8 cellular contexts compared by ENCODE assay signal in genomic region chr14:60090864-60091519, GRCh38. TPM values are rescaled to one million over a fixed set of nuclear protein-coding genes. Genes with fewer than 3 reads are reported as not detected.
A peak's percentile ranks its signal among the peaks of the same experiment; 100 is the strongest.
DNase-seq lines count a peak whose midpoint lies in the region; TF ChIP-seq lines count a peak whose summit lies in the region.

No MANE protein-coding gene starts in this region.

- H3K4me1 ChIP-seq in tibial nerve, result peaks cover 0 to 35% (median 22%) of the 10 kb centered on the region in 4 donors

- no peaks in the 10 kb centered on the region for H3K9me3 ChIP-seq in tibial nerve

- peak overlapping the region; percentile 91 to 97 (median 95) for H3K27ac ChIP-seq in tibial nerve

- POLR2A ChIA-PET in activated CD4-positive, alpha-beta T cell treated with anti-CD3 and anti-CD28 coated beads, Interleukin-2, amount 10 ng/mL, durations not matched to agents 7 days and 5 days (lab: Charles Lee), result interaction anchor here (0.7 kb wide), 2 partner anchors 46 to 158 kb away, joined by 3 to 4 read pairs; no protein-coding TSS in a partner anchor

- no peaks in the 10 kb centered on the region for H3K27me3 ChIP-seq in tibial nerve

- H3K4me3 Mint-ChIP-seq in activated CD4-positive, alpha-beta T cell treated with anti-CD3 and anti-CD28 coated beads, Interleukin-2, amount 10 ng/mL, durations not matched to agents 7 days and 5 days, result peak overlapping the region; percentile 93

- no peaks in the 10 kb centered on the region for H3K27me3 Mint-ChIP-seq in activated CD4-positive, alpha-beta T cell treated with anti-CD3 and anti-CD28 coated beads, Interleukin-2, amount 10 ng/mL, durations not matched to agents 7 days and 5 days

- peak overlapping the region; percentile 57 to 73 (median 72) for H3K4me3 ChIP-seq in tibial nerve

- H3K9me3 Mint-ChIP-seq in activated CD4-positive, alpha-beta T cell treated with anti-CD3 and anti-CD28 coated beads, Interleukin-2, amount 10 ng/mL, durations not matched to agents 7 days and 5 days, result no peaks in the 10 kb centered on the region

- peaks cover 34% of the 10 kb centered on the region for H3K4me1 Mint-ChIP-seq in activated CD4-positive, alpha-beta T cell treated with anti-CD3 and anti-CD28 coated beads, Interleukin-2, amount 10 ng/mL, durations not matched to agents 7 days and 5 days

- DNase-seq in SIG-M5 treated with dmso at 0.1 percent for 504 hours (lab: John Stamatoyannopoulos, UW; ENCODE audit: unreplicated experiment), result peak; percentile 30
- no peak for DNase-seq in SIG-M5 (lab: John Stamatoyannopoulos, UW)
- DNase-seq in NCI-H187 treated with DMSO at 0.1 percent for 48 hours (lab: John Stamatoyannopoulos, UW), result peak; percentile 10
- peak; percentile 22 for DNase-seq in activated CD4-positive, alpha-beta T cell treated with anti-CD3 and anti-CD28 coated beads, Interleukin-2, amount 10 ng/mL, durations not matched to agents 7 days and 5 days
- peak; percentile 71 to 72 for DNase-seq in erythroblast (lab: John Stamatoyannopoulos, UW)
- peak; percentile 68 for DNase-seq in midbrain (lab: John Stamatoyannopoulos, UW)
- DNase-seq in tibial nerve (ENCODE audit: low spot score in 2 of 2), result peak; percentile 21 to 51
- no peak for DNase-seq in occipital lobe (lab: John Stamatoyannopoulos, UW)

- peaks cover 14% of the 10 kb centered on the region for H3K36me3 Mint-ChIP-seq in activated CD4-positive, alpha-beta T cell treated with anti-CD3 and anti-CD28 coated beads, Interleukin-2, amount 10 ng/mL, durations not matched to agents 7 days and 5 days (ENCODE audit: low read depth)

- 9% methylated on average over 16 of the region's 16 CpGs for WGBS in tibial nerve, 2 donors

- no peak for TF ChIP-seq CTCF in tibial nerve (IDR thresholded peaks at IDR 0.05)

- H3K36me3 ChIP-seq in tibial nerve, result no peaks in the 10 kb centered on the region

- H3K27ac Mint-ChIP-seq in activated CD4-positive, alpha-beta T cell treated with anti-CD3 and anti-CD28 coated beads, Interleukin-2, amount 10 ng/mL, durations not matched to agents 7 days and 5 days, result peak overlapping the region; percentile 95

- CTCF ChIA-PET in activated CD4-positive, alpha-beta T cell treated with anti-CD3 and anti-CD28 coated beads, Interleukin-2, amount 10 ng/mL, durations not matched to agents 7 days and 5 days (lab: Charles Lee), result no interaction called here

- TF ChIP-seq EP300 in tibial nerve (IDR thresholded peaks at IDR 0.05), result no peak

- TF ChIP-seq POLR2A in erythroblast (IDR thresholded peaks at IDR 0.05; ENCODE audit: low read length), result no peak
- no peak for TF ChIP-seq POLR2A in tibial nerve (IDR thresholded peaks at IDR 0.05)

RNA-seq across cellular contexts. Expression of gene PCNX4, which starts 0.7 kb away (rescaled TPM):
- 10 to 100 TPM; 33.3 to 36.9 TPM for total RNA-seq in activated CD4-positive, alpha-beta T cell treated with anti-CD3 and anti-CD28 coated beads, Interleukin-2, amount 10 ng/mL, durations not matched to agents 7 days and 5 days
- total RNA-seq in tibial nerve (10 to 100 TPM; 52.2 to 74.7 (median 62.9) TPM), occipital lobe (133 TPM)

Comparison
In these comparisons a context has a peak if more than half of its experiments do, and no peak if none do; other contexts are left out.
1. DNase-seq: peak in SIG-M5 treated with dmso at 0.1 percent for 504 hours (single experiment), NCI-H187 treated with DMSO at 0.1 percent for 48 hours (single experiment), activated CD4-positive, alpha-beta T cell treated with anti-CD3 and anti-CD28 coated beads, Interleukin-2, amount 10 ng/mL, durations not matched to agents 7 days and 5 days (single experiment), erythroblast (2 of 2), midbrain (single experiment) and tibial nerve (2 of 2); none in SIG-M5 (single experiment) and occipital lobe (single experiment).